Comparison of ENCODE assay signal across 8 cellular contexts in the genomic region with DNA sequence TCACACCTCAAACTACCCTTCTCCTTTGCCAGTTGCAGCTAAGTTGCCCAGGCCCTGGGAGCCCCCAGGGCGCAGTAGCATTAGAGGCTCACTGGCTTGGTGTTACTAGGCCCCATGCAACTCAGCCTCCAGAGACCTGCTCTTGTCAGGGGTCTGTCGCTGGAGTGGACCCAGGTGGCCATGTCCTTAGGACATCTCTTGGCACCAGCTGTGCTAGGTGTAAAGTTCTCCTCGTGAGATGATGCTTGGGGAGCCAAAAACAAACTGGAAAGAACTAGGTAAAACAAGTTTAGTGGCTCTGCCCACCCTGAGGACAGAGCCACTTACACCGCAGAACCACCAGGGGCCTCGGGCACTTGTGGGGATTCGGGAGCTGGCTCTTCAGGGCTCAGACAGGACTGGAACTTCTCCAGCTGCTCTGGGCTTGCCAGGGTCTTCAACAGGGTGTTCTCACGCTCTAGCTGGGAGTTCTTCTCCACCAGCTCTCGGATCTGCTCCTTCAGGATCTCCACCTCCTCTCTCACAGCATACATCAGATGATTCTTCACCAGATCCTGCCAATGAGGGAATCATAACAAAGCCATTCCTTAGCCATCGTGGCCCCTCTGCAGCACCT.
DNase-seq lines count a peak whose midpoint lies in the region; ATAC-seq and TF ChIP-seq lines count a peak whose summit lies in the region.

No MANE protein-coding gene starts in this region.

- H3K4me3 ChIP-seq in skeletal muscle cell (ENCODE audit: low read depth, low read length) (peak overlapping the region; percentile 70), foreskin fibroblast (ENCODE audit: low read depth in 1 of 2, low read length in 2 of 2) (no peak overlapping the region)

- peaks cover 62% of the 10 kb centered on the region for H3K4me1 Mint-ChIP-seq in activated CD4-positive, alpha-beta memory T cell treated with anti-CD3 and anti-CD28 coated beads for 36 hours (ENCODE audit: low read depth)

- no peak for DNase-seq in activated CD4-positive, alpha-beta memory T cell treated with anti-CD3 and anti-CD28 coated beads for 36 hours
- DNase-seq in fibroblast of gingiva (ENCODE audit: low read depth) (peak; percentile 37), skeletal muscle cell (ENCODE audit: low read depth) (no peak), left colon (no peak), foreskin fibroblast (no peak)

- peaks cover 16% of the 10 kb centered on the region for H3K36me3 Mint-ChIP-seq in activated CD4-positive, alpha-beta memory T cell treated with anti-CD3 and anti-CD28 coated beads for 36 hours

- peak overlapping the region; percentile 8 for H3K27ac Mint-ChIP-seq in activated CD4-positive, alpha-beta memory T cell treated with anti-CD3 and anti-CD28 coated beads for 36 hours

- POLR2A ChIA-PET in activated CD4-positive, alpha-beta memory T cell treated with anti-CD3 and anti-CD28 coated beads for 36 hours (lab: Charles Lee): interaction anchor here (0.6 to 8.0 kb wide), 3 partner anchors 9 to 86 kb away, joined by 3 to 253 read pairs (median 29); partner anchors contain the start of gene PRPS1

- H3K27me3 Mint-ChIP-seq in activated CD4-positive, alpha-beta memory T cell treated with anti-CD3 and anti-CD28 coated beads for 36 hours: no peaks in the 10 kb centered on the region

- peak; percentile 34 for TF ChIP-seq CTCF in GM12873 (IDR thresholded peaks at IDR 0.05; ENCODE audit: insufficient read depth, low read depth, low read length, missing control alignments)
- no peak for TF ChIP-seq CTCF in foreskin fibroblast (IDR thresholded peaks at IDR 0.05; ENCODE audit: low read depth, low read length)

- peak overlapping the region; percentile 89 for H3K4me3 Mint-ChIP-seq in activated CD4-positive, alpha-beta memory T cell treated with anti-CD3 and anti-CD28 coated beads for 36 hours

- no peak for ATAC-seq in HG02642 (IDR thresholded peaks at IDR 0.05; ENCODE audit: poor library complexity, unreplicated experiment)
- ATAC-seq in HG03095 (IDR thresholded peaks at IDR 0.05; ENCODE audit: unreplicated experiment): no peak
- no peak for ATAC-seq in left colon

- no peaks in the 10 kb centered on the region for H3K9me3 Mint-ChIP-seq in activated CD4-positive, alpha-beta memory T cell treated with anti-CD3 and anti-CD28 coated beads for 36 hours

- intact Hi-C loops in activated CD4-positive, alpha-beta memory T cell treated with anti-CD3 and anti-CD28 coated beads for 36 hours (cut with micrococcal nuclease): loop anchor here (10.0 kb wide), 1 partner anchor 1230 kb away; no protein-coding TSS in a partner anchor
- intact Hi-C loops in left colon (cut with DNase I, micrococcal nuclease): no loop called here

- CTCF ChIA-PET in activated CD4-positive, alpha-beta memory T cell treated with anti-CD3 and anti-CD28 coated beads for 36 hours (lab: Charles Lee): interaction anchor here (6.5 to 12.4 kb wide), 2 partner anchors 40 to 62 kb away, joined by 56 to 275 read pairs; partner anchors contain the start of genes NCBP2L and TSC22D3
